ENCODE assay signal across 14 cellular contexts in genomic region chr7:87413951-87414381, GRCh38.
DNase-seq lines count a peak whose midpoint lies in the region; ATAC-seq, FAIRE-seq and TF ChIP-seq lines count a peak whose summit lies in the region.
"Had no signal": no experiment of that assay in that cellular context is flagged by ENCODE, and none has a peak within 500 bp of the region (broad histone marks: within the 10 kb centered on the region; RNA-seq: fewer than 3 reads in every experiment).

No MANE protein-coding gene starts in this region.

- TF ChIP-seq CTCF in AG04450 (IDR thresholded peaks at IDR 0.05; ENCODE audit: low read depth, low read length) (no peak), bronchial epithelial cell (IDR thresholded peaks at IDR 0.05; ENCODE audit: insufficient read depth, low read length, severe bottlenecking) (no peak)

- H3K4me3 ChIP-seq in AG04450 (ENCODE audit: low read depth, low read length) = no peak overlapping the region
- no peak overlapping the region for H3K4me3 ChIP-seq in bronchial epithelial cell (ENCODE audit: low read depth, low read length)
- no peak overlapping the region for H3K4me3 ChIP-seq in mesodermal cell (ENCODE audit: extremely low read depth, insufficient read depth, low read length, poor library complexity, severe bottlenecking)
- H3K4me3 ChIP-seq: BLaER1 had no signal

- H3K27me3 ChIP-seq in AG04450 (ENCODE audit: control insufficient read depth, insufficient read depth, low read length) (no peaks in the 10 kb centered on the region), bronchial epithelial cell (ENCODE audit: control insufficient read depth, insufficient read depth, low read length) (no peaks in the 10 kb centered on the region)
- H3K27me3 ChIP-seq: BLaER1, neutrophil had no signal

- H3K4me1 ChIP-seq in mesodermal cell (ENCODE audit: control insufficient read depth, insufficient read depth, low read length, poor library complexity, severe bottlenecking) = peaks cover 3% of the 10 kb centered on the region

- no peak for FAIRE-seq in bronchial epithelial cell (lab: Jason Lieb, UNC)

- CTCF ChIA-PET in AG04450 (lab: Charles Lee) = interaction anchor here (0.7 to 13.0 kb wide), 6 partner anchors 15 to 473 kb away, joined by 3 to 454 read pairs (median 10); partner anchors contain the start of gene CROT

- DNase-seq in AG04450 (ENCODE audit: low read depth, low spot score) = peak; percentile 18
- DNase-seq in HPDE6-E6E7 (ENCODE audit: extremely low spot score) = peak; percentile 33
- DNase-seq in bronchial epithelial cell (ENCODE audit: low read depth) = peak; percentile 91
- DNase-seq in stimulated activated naive CD4-positive, alpha-beta T cell (lab: John Stamatoyannopoulos, UW) = no peak
- no peak for DNase-seq in medulla oblongata (ENCODE audit: extremely low spot score)
- no peak for DNase-seq in A172 (ENCODE audit: low spot score)
- DNase-seq: activated CD4-positive, alpha-beta T cell treated with anti-CD3 and anti-CD28 coated beads, Interleukin-2, amount 10 ng/mL, durations not matched to agents 7 days and 5 days; effector memory CD4-positive, alpha-beta T cell; NCI-H526 treated with DMSO at 0.1 percent for 48 hours; stimulated activated CD4-positive, alpha-beta T cell treated with anti-CD3 and anti-CD28 coated beads, Interleukin-1b, Interleukin-23, amount 100 ng/mL, for 48 hours had no signal

- no peak for ATAC-seq in GM18870 (IDR thresholded peaks at IDR 0.05; ENCODE audit: unreplicated experiment)

- POLR2A ChIA-PET in AG04450 (lab: Yijun Ruan, JAX) = interaction anchor here (0.9 to 2.2 kb wide), 3 partner anchors 69 to 97 kb away, joined by 3 to 13 read pairs (median 5); partner anchors contain the start of gene CROT

- WGBS in mesodermal cell (ENCODE audit: insufficient coverage in 2 of 2), 2 experiments = 82 to 88% methylated on average over 3 of the region's 3 CpGs

- H3K9me3 ChIP-seq in AG04450 (ENCODE audit: control insufficient read depth, insufficient read depth, low read length) (no peaks in the 10 kb centered on the region), mesodermal cell (ENCODE audit: control insufficient read depth, low read length) (no peaks in the 10 kb centered on the region)
- H3K9me3 ChIP-seq: BLaER1, neutrophil had no signal

- H3K27ac ChIP-seq in AG04450 (ENCODE audit: low read depth, low read length) (peak overlapping the region; percentile 66), mesodermal cell (ENCODE audit: low read depth, low read length, severe bottlenecking) (peak overlapping the region; percentile 83)
- H3K27ac ChIP-seq: BLaER1, neutrophil had no signal

- H3K36me3 ChIP-seq in bronchial epithelial cell (ENCODE audit: control insufficient read depth, insufficient read depth, low read length) (no peaks in the 10 kb centered on the region), mesodermal cell (ENCODE audit: control insufficient read depth, insufficient read depth, low read length) (no peaks in the 10 kb centered on the region)
- H3K36me3 ChIP-seq: BLaER1, neutrophil had no signal

Comparison
In these comparisons a context has a peak if more than half of its experiments do, and no peak if none do; other contexts are left out.
1. DNase-seq: peak in AG04450 (single experiment), HPDE6-E6E7 (single experiment) and bronchial epithelial cell (single experiment); none in stimulated activated naive CD4-positive, alpha-beta T cell (0 of 6), medulla oblongata (single experiment) and A172 (single experiment).